In genomic region chr19:1882786-1883692, GRCh38 we compare ENCODE assay signal across 10 cellular contexts. TPM values are rescaled to one million over a fixed set of nuclear protein-coding genes. Genes with fewer than 3 reads are reported as not detected.
DNase-seq lines count a peak whose midpoint lies in the region; ATAC-seq, FAIRE-seq and TF ChIP-seq lines count a peak whose summit lies in the region.
"Had no signal": no experiment of that assay in that cellular context is flagged by ENCODE, and none has a peak within 500 bp of the region (broad histone marks: within the 10 kb centered on the region; RNA-seq: fewer than 3 reads in every experiment).

No MANE protein-coding gene starts in this region.

- TF ChIP-seq CTCF in GM12878 (IDR thresholded peaks at IDR 0.05 in 2 of 3, conservative IDR thresholded peaks at IDR 0.05 in 1 of 3; ENCODE audit: control insufficient read depth in 2 of 3, extremely low read depth in 1 of 3, insufficient read depth in 1 of 3, low read depth in 3 of 3, low read length in 3 of 3) (no peak), lung (IDR thresholded peaks at IDR 0.05; ENCODE audit: control extremely low read depth, extremely low read depth) (no peak), transverse colon (IDR thresholded peaks at IDR 0.05) (no peak)

- SMC1A ChIA-PET in GM12878 (lab: Charles Lee; ENCODE audit: uncharacterized antibody, unreplicated experiment) = interaction anchor here (1.3 to 2.0 kb wide), 2 partner anchors 14 to 21 kb away, joined by 3 to 6 read pairs; no protein-coding TSS in a partner anchor

- peak; percentile 16; the same call in 2 of the 3 replicates for ATAC-seq in GM12878
- no peak for ATAC-seq in lung (ENCODE audit: insufficient read depth, low FRiP score)
- no peak for ATAC-seq in HG03469 (IDR thresholded peaks at IDR 0.05; ENCODE audit: unreplicated experiment)
- no peak for ATAC-seq in sciatic nerve
- no peak for ATAC-seq in GM19455 (IDR thresholded peaks at IDR 0.05; ENCODE audit: unreplicated experiment)

- WGBS in GM12878 (ENCODE audit: insufficient coverage, insufficient replicate concordance, low lambda C conversion rate, missing lambda C conversion rate) = 62% methylated on average over 25 of the region's 25 CpGs
- 64 to 75% methylated on average over 25 of the region's 25 CpGs for WGBS in lung, 2 donors
- WGBS in transverse colon (ENCODE audit: low coverage in 1 of 2), 2 donors = 71 to 75% methylated on average over 4 to 24 of the region's 25 CpGs

- peak; percentile 59 for DNase-seq in activated T-cell treated with anti-CD3 and anti-CD28 coated beads, Interleukin-2, amount 50 U/mL, for 1 hour
- DNase-seq in activated T-cell treated with anti-CD3 and anti-CD28 coated beads for 4 hours (no peak), GM12878 (ENCODE audit: low read depth, low spot score) (no peak), lung (ENCODE audit: low spot score) (no peak), transverse colon (no peak), sciatic nerve (ENCODE audit: low spot score) (no peak)
- DNase-seq: aorta, NCI-H526 had no signal

- no peak for FAIRE-seq in GM12878 (lab: Jason Lieb, UNC)

- in situ Hi-C loops in GM12878 (cut with MboI) = no loop called here
- in situ Hi-C loops in transverse colon (cut with MboI; ENCODE audit: low pct_ligation_motif_present in 1 of 4, low pct_unique_long_range_greater_than_20kb in 1 of 4, low sequenced_read_pairs in 3 of 4) = no loop called here

- H3K27me3 ChIP-seq in GM12878 (replicated peaks in 1 of 2; ENCODE audit: control insufficient read depth in 2 of 2, insufficient read depth in 2 of 2, low read length in 1 of 2) = no peaks in the 10 kb centered on the region
- H3K27me3 ChIP-seq in lung (ENCODE audit: control insufficient read depth, insufficient read depth) = no peaks in the 10 kb centered on the region
- H3K27me3 ChIP-seq in transverse colon = no peaks in the 10 kb centered on the region

- peaks cover 9% of the 10 kb centered on the region; the same call in 1 of the 2 replicates for H4K20me1 ChIP-seq in GM12878 (ENCODE audit: control insufficient read depth, insufficient read depth)

- peak overlapping the region; percentile 86 for H3K4me2 ChIP-seq in GM12878 (ENCODE audit: control insufficient read depth, insufficient read depth)

- peak overlapping the region; percentile 99 for H3K4me3 ChIP-seq in GM12878
- no peak overlapping the region for H3K4me3 ChIP-seq in lung
- peak overlapping the region in 1 of 4 donors; percentile 100 for H3K4me3 ChIP-seq in transverse colon

- no TSS peak for BruUV-seq in GM12878 (replicated peaks; lab: Mats Ljungman, UMichigan)

- H3K9ac ChIP-seq in GM12878 (ENCODE audit: control insufficient read depth, insufficient read depth, low read length) = peak overlapping the region; percentile 96

- intact Hi-C loops in GM12878 (cut with micrococcal nuclease; ENCODE audit: unreplicated experiment) (no loop called here), transverse colon (cut with DNase I; ENCODE audit: low total_unique reads) (no loop called here), sciatic nerve (cut with DNase I) (no loop called here)

- TF ChIP-seq POLR2A in GM12878 (IDR thresholded peaks at IDR 0.05; ENCODE audit: low read depth, low read length) (no peak), transverse colon (IDR thresholded peaks at IDR 0.05) (no peak)

- CTCF ChIA-PET in GM12878 (lab: Yijun Ruan, JAX) = interaction anchor here (1.7 to 2.4 kb wide), 2 partner anchors 14 to 19 kb away, joined by 5 read pairs; no protein-coding TSS in a partner anchor

- no peak for TF ChIP-seq RAD21 in GM12878 (IDR thresholded peaks at IDR 0.05; ENCODE audit: insufficient read depth, low read depth, low read length)

- RAD21 ChIA-PET in GM12878 (lab: Charles Lee; ENCODE audit: unreplicated experiment) = no interaction called here

- TF ChIP-seq EP300 in GM12878 (IDR thresholded peaks at IDR 0.05; ENCODE audit: borderline replicate concordance in 1 of 2, control insufficient read depth in 1 of 2, low read depth in 2 of 2, low read length in 2 of 2) (no peak), transverse colon (IDR thresholded peaks at IDR 0.05; ENCODE audit: low read depth) (no peak)

- H3K36me3 ChIP-seq in GM12878 (ENCODE audit: control insufficient read depth in 2 of 2, insufficient read depth in 2 of 2, low read length in 1 of 2) (peaks cover 0 to 6% of the 10 kb centered on the region in 2 experiments; a peak in 2 of 4 replicates), lung (ENCODE audit: control insufficient read depth in 2 of 2, insufficient read depth in 2 of 2, low read length in 2 of 2) (peaks cover 0 to 12% of the 10 kb centered on the region in 2 donors), transverse colon (no peaks in the 10 kb centered on the region)

- H3K9me3 ChIP-seq in GM12878 (replicated peaks; ENCODE audit: control insufficient read depth, insufficient read depth, low read length) (no peaks in the 10 kb centered on the region), lung (ENCODE audit: control insufficient read depth in 2 of 2, insufficient read depth in 1 of 2, low read length in 1 of 2) (no peaks in the 10 kb centered on the region), transverse colon (no peaks in the 10 kb centered on the region)

- H2AFZ ChIP-seq in GM12878 (ENCODE audit: control insufficient read depth, low read depth, low read length) = no peak overlapping the region

- H3K79me2 ChIP-seq in GM12878 (ENCODE audit: control insufficient read depth, insufficient read depth, low read length) = peaks cover 34% of the 10 kb centered on the region

- H3K4me1 ChIP-seq in GM12878 (ENCODE audit: control insufficient read depth, insufficient read depth, low read length) = peaks cover 21% of the 10 kb centered on the region
- H3K4me1 ChIP-seq in lung (ENCODE audit: control insufficient read depth in 2 of 2, insufficient read depth in 2 of 2, low read length in 2 of 2) = peaks cover 0 to 32% of the 10 kb centered on the region in 2 donors
- peaks cover 22 to 39% (median 26%) of the 10 kb centered on the region in 4 donors for H3K4me1 ChIP-seq in transverse colon

- POLR2A ChIA-PET in GM12878 (lab: Charles Lee) = interaction anchor here (0.6 to 2.7 kb wide), 3 partner anchors 8 to 202 kb away, joined by 3 to 9 read pairs (median 3); no protein-coding TSS in a partner anchor

- H3K27ac ChIP-seq in GM12878 (ENCODE audit: control insufficient read depth, insufficient read depth) (peak overlapping the region; percentile 30; the same call in 1 of the 2 replicates), lung (ENCODE audit: low read depth in 1 of 2, low read length in 1 of 2) (peak overlapping the region; percentile 51 to 71), transverse colon (peak overlapping the region; percentile 85 to 95 (median 90))

RNA-seq across cellular contexts. Expression of gene ABHD17A, which starts 2.3 kb away (rescaled TPM):
- 25.8 and 29.5 TPM in 2 replicates for total RNA-seq in GM12878 (2013; cell fraction: nucleolus; rRNA removed)
- total RNA-seq in GM12878 (2014; rRNA removed) (109 and 126 TPM in 2 replicates), GM12878 (2014; rRNA removed; fragmentation: Illumina TruSeq; extraction: Trizol) (5.6 and 7.0 TPM in 2 replicates), GM12878 (2021) (72.6 and 77.6 TPM in 2 replicates), lung (10 to 100 TPM; 68.8 to 84.9 TPM), transverse colon (100 to 1,000 TPM in 3 of 4 donors, 10 to 100 TPM in 1; 90.0 to 179 (median 140) TPM), sciatic nerve (78.9 TPM)
- polyA plus RNA-seq in GM12878 (2011; ENCODE audit: low read depth) = 8.6 TPM
- polyA plus RNA-seq in GM12878 (2011; rRNA removed) (7.7 and 25.3 TPM in 2 replicates), GM12878 (2014; fragmentation: Illumina TruSeq; extraction: Trizol) (0.87 and 2.5 TPM in 2 replicates), GM12878 (2014; fragmentation: Nextera tagmentation; extraction: Ambion mirVana) (under 1 TPM in 1 of 2 experiments, not detected in 1; 0.13 TPM), GM12878 (2014; rRNA removed) (84.5 and 105 TPM in 2 replicates), GM12878 (2016; fragmentation: Nextera tagmentation; extraction: Ambion mirVana) (10 to 100 TPM; 28.8 to 45.7 TPM), lung (100 to 1,000 TPM in 1 of 2 donors, 10 to 100 TPM in 1; 97.0 to 110 TPM)
- 45.6 and 92.1 TPM in 2 replicates for polyA plus RNA-seq in GM12878 (2011; cell fraction: cytosol; rRNA removed)
- polyA plus RNA-seq in GM12878 (2011; cell fraction: nucleus; rRNA removed) = 158 and 188 TPM in 2 replicates
- 36.2 and 44.0 TPM in 2 replicates for polyA plus RNA-seq in GM12878 (2012)
- 22.4 and 32.0 TPM in 2 replicates for polyA minus RNA-seq in GM12878 (2011; rRNA and poly(A)+ RNA removed)
- polyA minus RNA-seq in GM12878 (2011; cell fraction: cytosol; rRNA and poly(A)+ RNA removed) = 21.4 and 26.9 TPM in 2 replicates
- 13.5 and 18.1 TPM in 2 replicates for polyA minus RNA-seq in GM12878 (2011; cell fraction: nucleus; rRNA and poly(A)+ RNA removed)

RNA-seq across cellular contexts. Expression of gene KLF16, which starts 19.7 kb away (rescaled TPM):
- total RNA-seq in GM12878 (2013; cell fraction: nucleolus; rRNA removed) = 4.1 and 5.1 TPM in 2 replicates
- 5.4 and 6.2 TPM in 2 replicates for total RNA-seq in GM12878 (2014; rRNA removed)
- 2.2 and 2.6 TPM in 2 replicates for total RNA-seq in GM12878 (2014; rRNA removed; fragmentation: Illumina TruSeq; extraction: Trizol)
- total RNA-seq in GM12878 (2021) = 37.6 and 41.2 TPM in 2 replicates
- 2.1 TPM for polyA plus RNA-seq in GM12878 (2011; ENCODE audit: low read depth)
- 0.89 and 1.6 TPM in 2 replicates for polyA plus RNA-seq in GM12878 (2011; rRNA removed)
- 4.1 and 7.5 TPM in 2 replicates for polyA plus RNA-seq in GM12878 (2011; cell fraction: cytosol; rRNA removed)
- polyA plus RNA-seq in GM12878 (2011; cell fraction: nucleus; rRNA removed) = 11.3 and 26.9 TPM in 2 replicates
- polyA plus RNA-seq in GM12878 (2012) = 9.1 and 13.8 TPM in 2 replicates
- 0.57 and 2.6 TPM in 2 replicates for polyA plus RNA-seq in GM12878 (2014; fragmentation: Illumina TruSeq; extraction: Trizol)
- under 1 TPM; 0.03 to 0.24 TPM for polyA plus RNA-seq in GM12878 (2014; fragmentation: Nextera tagmentation; extraction: Ambion mirVana)
- polyA plus RNA-seq in GM12878 (2014; rRNA removed) = 13.4 and 13.7 TPM in 2 replicates
- 1 to 10 TPM; 2.1 to 2.5 TPM for polyA plus RNA-seq in GM12878 (2016; fragmentation: Nextera tagmentation; extraction: Ambion mirVana)
- 0.59 and 1.9 TPM in 2 replicates for polyA minus RNA-seq in GM12878 (2011; rRNA and poly(A)+ RNA removed)
- 4.9 and 7.4 TPM in 2 replicates for polyA minus RNA-seq in GM12878 (2011; cell fraction: cytosol; rRNA and poly(A)+ RNA removed)
- polyA minus RNA-seq in GM12878 (2011; cell fraction: nucleus; rRNA and poly(A)+ RNA removed) = 1.5 and 6.3 TPM in 2 replicates
- total RNA-seq in lung = 10 to 100 TPM in 1 of 2 donors, 1 to 10 TPM in 1; 3.3 to 25.6 TPM
- polyA plus RNA-seq in lung = 10 to 100 TPM; 13.8 to 17.8 TPM
- 10 to 100 TPM in 3 of 4 donors, 1 to 10 TPM in 1; 9.0 to 18.3 (median 11.6) TPM for total RNA-seq in transverse colon
- total RNA-seq in sciatic nerve = 20.2 TPM

RNA-seq across cellular contexts. Expression of gene ADAT3, which starts 22.2 kb away (rescaled TPM):
- 26.1 and 30.8 TPM in 2 replicates for total RNA-seq in GM12878 (2013; cell fraction: nucleolus; rRNA removed)
- total RNA-seq in GM12878 (2014; rRNA removed) = 3.8 and 5.6 TPM in 2 replicates
- 0.27 TPM in 1 of 2 replicates, not detected in the other for total RNA-seq in GM12878 (2014; rRNA removed; fragmentation: Illumina TruSeq; extraction: Trizol)
- total RNA-seq in GM12878 (2021) = 11.6 and 11.8 TPM in 2 replicates
- polyA plus RNA-seq in GM12878 (2011; ENCODE audit: low read depth) = 0.54 TPM
- polyA plus RNA-seq in GM12878 (2011; rRNA removed) = 0.13 and 0.46 TPM in 2 replicates
- polyA plus RNA-seq in GM12878 (2011; cell fraction: cytosol; rRNA removed) = 1.1 and 2.1 TPM in 2 replicates
- polyA plus RNA-seq in GM12878 (2011; cell fraction: nucleus; rRNA removed) = 5.4 and 12.3 TPM in 2 replicates
- 3.0 and 3.7 TPM in 2 replicates for polyA plus RNA-seq in GM12878 (2012)
- not detected in 2 replicates for polyA plus RNA-seq in GM12878 (2014; fragmentation: Illumina TruSeq; extraction: Trizol)
- polyA plus RNA-seq in GM12878 (2014; fragmentation: Nextera tagmentation; extraction: Ambion mirVana) = not detected
- 11.0 and 13.2 TPM in 2 replicates for polyA plus RNA-seq in GM12878 (2014; rRNA removed)
- 1 to 10 TPM; 7.7 to 8.9 TPM for polyA plus RNA-seq in GM12878 (2016; fragmentation: Nextera tagmentation; extraction: Ambion mirVana)
- 0.62 TPM in 1 of 2 replicates, not detected in the other for polyA minus RNA-seq in GM12878 (2011; rRNA and poly(A)+ RNA removed)
- 1.1 and 1.5 TPM in 2 replicates for polyA minus RNA-seq in GM12878 (2011; cell fraction: cytosol; rRNA and poly(A)+ RNA removed)
- polyA minus RNA-seq in GM12878 (2011; cell fraction: nucleus; rRNA and poly(A)+ RNA removed) = 1.9 and 4.9 TPM in 2 replicates
- total RNA-seq in lung = 10 to 100 TPM in 1 of 2 donors, 1 to 10 TPM in 1; 4.0 to 11.9 TPM
- polyA plus RNA-seq in lung = 1 to 10 TPM; 6.4 to 7.2 TPM
- 10 to 100 TPM; 18.7 to 73.2 (median 30.3) TPM for total RNA-seq in transverse colon
- 4.3 TPM for total RNA-seq in sciatic nerve

RNA-seq across cellular contexts. Expression of gene SCAMP4, which starts 22.2 kb away (rescaled TPM):
- 42.9 and 44.9 TPM in 2 replicates for total RNA-seq in GM12878 (2013; cell fraction: nucleolus; rRNA removed)
- total RNA-seq in GM12878 (2014; rRNA removed) (16.9 and 19.3 TPM in 2 replicates), GM12878 (2014; rRNA removed; fragmentation: Illumina TruSeq; extraction: Trizol) (6.5 and 7.0 TPM in 2 replicates), GM12878 (2021) (34.7 and 38.7 TPM in 2 replicates), lung (10 to 100 TPM; 63.4 to 86.6 TPM), transverse colon (100 to 1,000 TPM in 1 of 4 donors, 10 to 100 TPM in 3; 25.1 to 119 (median 86.6) TPM), sciatic nerve (53.5 TPM)
- 8.1 TPM for polyA plus RNA-seq in GM12878 (2011; ENCODE audit: low read depth)
- polyA plus RNA-seq in GM12878 (2011; rRNA removed) (2.7 and 5.6 TPM in 2 replicates), GM12878 (2014; fragmentation: Illumina TruSeq; extraction: Trizol) (5.1 and 8.7 TPM in 2 replicates), GM12878 (2014; fragmentation: Nextera tagmentation; extraction: Ambion mirVana) (1 to 10 TPM in 1 of 2 experiments, under 1 TPM in 1; 0.63 to 2.3 TPM), GM12878 (2014; rRNA removed) (24.4 and 33.2 TPM in 2 replicates), GM12878 (2016; fragmentation: Nextera tagmentation; extraction: Ambion mirVana) (10 to 100 TPM; 33.8 to 34.4 TPM), lung (10 to 100 TPM; 45.7 to 49.1 TPM)
- polyA plus RNA-seq in GM12878 (2011; cell fraction: cytosol; rRNA removed) = 6.9 and 10.0 TPM in 2 replicates
- polyA plus RNA-seq in GM12878 (2011; cell fraction: nucleus; rRNA removed) = 28.6 and 39.7 TPM in 2 replicates
- 21.9 and 26.7 TPM in 2 replicates for polyA plus RNA-seq in GM12878 (2012)
- 3.1 and 15.0 TPM in 2 replicates for polyA minus RNA-seq in GM12878 (2011; rRNA and poly(A)+ RNA removed)
- polyA minus RNA-seq in GM12878 (2011; cell fraction: cytosol; rRNA and poly(A)+ RNA removed) = 7.0 and 10.7 TPM in 2 replicates
- polyA minus RNA-seq in GM12878 (2011; cell fraction: nucleus; rRNA and poly(A)+ RNA removed) = 9.1 and 17.2 TPM in 2 replicates

RNA-seq across cellular contexts. Expression of gene REXO1, which starts 34.8 kb away (rescaled TPM):
- 47.1 and 50.6 TPM in 2 replicates for total RNA-seq in GM12878 (2013; cell fraction: nucleolus; rRNA removed)
- total RNA-seq in GM12878 (2014; rRNA removed) = 5.2 and 11.7 TPM in 2 replicates
- total RNA-seq in GM12878 (2014; rRNA removed; fragmentation: Illumina TruSeq; extraction: Trizol) = 6.4 and 8.5 TPM in 2 replicates
- total RNA-seq in GM12878 (2021) = 38.1 and 45.2 TPM in 2 replicates
- polyA plus RNA-seq in GM12878 (2011; ENCODE audit: low read depth) = 8.9 TPM
- polyA plus RNA-seq in GM12878 (2011; rRNA removed) = 2.7 and 9.5 TPM in 2 replicates
- polyA plus RNA-seq in GM12878 (2011; cell fraction: cytosol; rRNA removed) = 16.1 and 17.2 TPM in 2 replicates
- polyA plus RNA-seq in GM12878 (2011; cell fraction: nucleus; rRNA removed) = 52.3 and 81.1 TPM in 2 replicates
- 23.8 and 34.3 TPM in 2 replicates for polyA plus RNA-seq in GM12878 (2012)
- 4.0 and 8.2 TPM in 2 replicates for polyA plus RNA-seq in GM12878 (2014; fragmentation: Illumina TruSeq; extraction: Trizol)
- polyA plus RNA-seq in GM12878 (2014; fragmentation: Nextera tagmentation; extraction: Ambion mirVana) = under 1 TPM; 0.03 to 0.64 TPM
- 31.3 and 38.2 TPM in 2 replicates for polyA plus RNA-seq in GM12878 (2014; rRNA removed)
- 1 to 10 TPM; 3.7 to 8.4 TPM for polyA plus RNA-seq in GM12878 (2016; fragmentation: Nextera tagmentation; extraction: Ambion mirVana)
- 9.6 and 10.0 TPM in 2 replicates for polyA minus RNA-seq in GM12878 (2011; rRNA and poly(A)+ RNA removed)
- polyA minus RNA-seq in GM12878 (2011; cell fraction: cytosol; rRNA and poly(A)+ RNA removed) = 10.0 and 14.4 TPM in 2 replicates
- 7.4 and 15.0 TPM in 2 replicates for polyA minus RNA-seq in GM12878 (2011; cell fraction: nucleus; rRNA and poly(A)+ RNA removed)
- 10 to 100 TPM; 15.6 to 40.3 TPM for total RNA-seq in lung
- 10 to 100 TPM; 22.3 to 32.0 TPM for polyA plus RNA-seq in lung
- 10 to 100 TPM; 36.0 to 95.0 (median 56.3) TPM for total RNA-seq in transverse colon
- 34.2 TPM for total RNA-seq in sciatic nerve

Comparison
In these comparisons a context has a peak if more than half of its experiments do, and no peak if none do; other contexts are left out.
1. H3K27ac ChIP-seq: peak in every context shown above with its lines; median percentile 90 in transverse colon; 61 in lung; 30 in GM12878.